ENCODE assay signal across 8 cellular contexts in genomic region chr20:36604952-36605308, GRCh38. TPM values are rescaled to one million over a fixed set of nuclear protein-coding genes. Genes with fewer than 3 reads are reported as not detected.
A peak's percentile ranks its signal among the peaks of the same experiment; 100 is the strongest.
DNase-seq lines count a peak whose midpoint lies in the region; ATAC-seq and TF ChIP-seq lines count a peak whose summit lies in the region.

No MANE protein-coding gene starts in this region.

- DNase-seq in Kasumi-1 (lab: John Stamatoyannopoulos, UW) = peak; percentile 71 to 83
- DNase-seq in activated CD4-positive, alpha-beta T cell treated with anti-CD3 and anti-CD28 coated beads, Interleukin-2, amount 10 ng/mL, durations not matched to agents 24 days and 14 days = peak; percentile 85
- peak; percentile 27 to 59 (median 48) for DNase-seq in ovary
- DNase-seq in NCI-H187 (lab: John Stamatoyannopoulos, UW) = no peak
- no peak for DNase-seq in D341Med (ENCODE audit: low spot score)

- no peaks in the 10 kb centered on the region for H3K9me3 ChIP-seq in ovary

- peaks cover 8% of the 10 kb centered on the region for H3K4me1 ChIP-seq in ovary (ENCODE audit: insufficient read depth)

- peak overlapping the region; percentile 98 for H3K27ac Mint-ChIP-seq in activated CD4-positive, alpha-beta T cell treated with anti-CD3 and anti-CD28 coated beads, Interleukin-2, amount 10 ng/mL, durations not matched to agents 24 days and 14 days

- TF ChIP-seq CTCF in GM12875 (IDR thresholded peaks at IDR 0.05; ENCODE audit: borderline replicate concordance, insufficient read depth, low read depth, low read length) = no peak
- no peak for TF ChIP-seq CTCF in ovary (IDR thresholded peaks at IDR 0.05)

- TF ChIP-seq EP300 in ovary (IDR thresholded peaks at IDR 0.05) = no peak

- peak overlapping the region; percentile 37 to 64 for H3K27ac ChIP-seq in ovary

- no peaks in the 10 kb centered on the region for H3K9me3 Mint-ChIP-seq in activated CD4-positive, alpha-beta T cell treated with anti-CD3 and anti-CD28 coated beads, Interleukin-2, amount 10 ng/mL, durations not matched to agents 24 days and 14 days

- intact Hi-C loops in activated CD4-positive, alpha-beta T cell treated with anti-CD3 and anti-CD28 coated beads, Interleukin-2, amount 10 ng/mL, durations not matched to agents 24 days and 14 days (cut with micrococcal nuclease) = loop anchor here (1.0 to 10.0 kb wide), 8 partner anchors 10 to 167 kb away; partner anchors contain the start of genes DSN1, NDRG3 and TGIF2
- intact Hi-C loops in ovary (cut with DNase I) = loop anchor here in 3 of 4 donors (5.0 to 10.0 kb wide), 2 partner anchors 48 to 400 kb away; no protein-coding TSS in a partner anchor

- H3K27me3 Mint-ChIP-seq in activated CD4-positive, alpha-beta T cell treated with anti-CD3 and anti-CD28 coated beads, Interleukin-2, amount 10 ng/mL, durations not matched to agents 24 days and 14 days = no peaks in the 10 kb centered on the region

- H3K36me3 Mint-ChIP-seq in activated CD4-positive, alpha-beta T cell treated with anti-CD3 and anti-CD28 coated beads, Interleukin-2, amount 10 ng/mL, durations not matched to agents 24 days and 14 days (ENCODE audit: low read depth) = peaks cover 34% of the 10 kb centered on the region

- ATAC-seq in GM21717 (IDR thresholded peaks at IDR 0.05; ENCODE audit: unreplicated experiment) (peak; percentile 37), esophagus mucosa (peak; percentile 4)

- H3K4me1 Mint-ChIP-seq in activated CD4-positive, alpha-beta T cell treated with anti-CD3 and anti-CD28 coated beads, Interleukin-2, amount 10 ng/mL, durations not matched to agents 24 days and 14 days = peaks cover 25% of the 10 kb centered on the region

- H3K4me3 ChIP-seq in GM12875 (ENCODE audit: low read depth, low read length) = peak overlapping the region; percentile 43
- H3K4me3 ChIP-seq in ovary = peak overlapping the region; percentile 12

- H3K4me3 Mint-ChIP-seq in activated CD4-positive, alpha-beta T cell treated with anti-CD3 and anti-CD28 coated beads, Interleukin-2, amount 10 ng/mL, durations not matched to agents 24 days and 14 days = peak overlapping the region; percentile 100

- H3K27me3 ChIP-seq in ovary = no peaks in the 10 kb centered on the region

- TF ChIP-seq POLR2A in ovary (IDR thresholded peaks at IDR 0.05) = no peak

- 41 to 56% (median 50%) methylated on average over 14 of the region's 14 CpGs for WGBS in ovary, 3 donors

- H3K36me3 ChIP-seq in ovary = no peaks in the 10 kb centered on the region

RNA-seq across cellular contexts. Expression of gene RAB5IF, which starts 0.6 kb away (rescaled TPM):
- total RNA-seq in activated CD4-positive, alpha-beta T cell treated with anti-CD3 and anti-CD28 coated beads, Interleukin-2, amount 10 ng/mL, durations not matched to agents 24 days and 14 days = 114 and 122 TPM in 2 replicates
- total RNA-seq in esophagus mucosa = 185 TPM
- 10 to 100 TPM; 35.6 to 61.0 (median 40.9) TPM for total RNA-seq in ovary
- 10 to 100 TPM; 29.6 to 59.0 TPM for polyA plus RNA-seq in ovary

RNA-seq across cellular contexts. Expression of gene TGIF2, which starts 31.5 kb away (rescaled TPM):
- total RNA-seq in activated CD4-positive, alpha-beta T cell treated with anti-CD3 and anti-CD28 coated beads, Interleukin-2, amount 10 ng/mL, durations not matched to agents 24 days and 14 days = 55.2 and 55.7 TPM in 2 replicates
- total RNA-seq in esophagus mucosa (7.5 TPM), ovary (10 to 100 TPM; 19.2 to 39.2 (median 26.0) TPM)
- polyA plus RNA-seq in ovary = 10 to 100 TPM; 12.6 to 21.6 TPM

RNA-seq across cellular contexts. Expression of gene SLA2, which starts 41.1 kb away (rescaled TPM):
- total RNA-seq in activated CD4-positive, alpha-beta T cell treated with anti-CD3 and anti-CD28 coated beads, Interleukin-2, amount 10 ng/mL, durations not matched to agents 24 days and 14 days = 59.0 and 59.6 TPM in 2 replicates
- total RNA-seq in esophagus mucosa (0.12 TPM), ovary (under 1 TPM in 6 of 7 donors, not detected in 1; 0.10 to 0.46 (median 0.29) TPM)
- 1 to 10 TPM in 1 of 2 donors, under 1 TPM in 1; 0.24 to 1.1 TPM for polyA plus RNA-seq in ovary

Comparison
In these comparisons a context has a peak if more than half of its experiments do, and no peak if none do; other contexts are left out.
1. DNase-seq: peak in Kasumi-1 (2 of 2), activated CD4-positive, alpha-beta T cell treated with anti-CD3 and anti-CD28 coated beads, Interleukin-2, amount 10 ng/mL, durations not matched to agents 24 days and 14 days (single experiment) and ovary (5 of 5); none in NCI-H187 (0 of 2) and D341Med (single experiment).
2. RNA of gene SLA2, which starts 41.1 kb away (total RNA-seq): 59.0 to 59.6 TPM in activated CD4-positive, alpha-beta T cell treated with anti-CD3 and anti-CD28 coated beads, Interleukin-2, amount 10 ng/mL, durations not matched to agents 24 days and 14 days; 0.10 to 0.46 TPM in ovary and 0.12 TPM in esophagus mucosa (single experiment); every median in the first group is over 10 times any median in the second.